ENCODE assay signal across 8 cellular contexts in the genomic region with DNA sequence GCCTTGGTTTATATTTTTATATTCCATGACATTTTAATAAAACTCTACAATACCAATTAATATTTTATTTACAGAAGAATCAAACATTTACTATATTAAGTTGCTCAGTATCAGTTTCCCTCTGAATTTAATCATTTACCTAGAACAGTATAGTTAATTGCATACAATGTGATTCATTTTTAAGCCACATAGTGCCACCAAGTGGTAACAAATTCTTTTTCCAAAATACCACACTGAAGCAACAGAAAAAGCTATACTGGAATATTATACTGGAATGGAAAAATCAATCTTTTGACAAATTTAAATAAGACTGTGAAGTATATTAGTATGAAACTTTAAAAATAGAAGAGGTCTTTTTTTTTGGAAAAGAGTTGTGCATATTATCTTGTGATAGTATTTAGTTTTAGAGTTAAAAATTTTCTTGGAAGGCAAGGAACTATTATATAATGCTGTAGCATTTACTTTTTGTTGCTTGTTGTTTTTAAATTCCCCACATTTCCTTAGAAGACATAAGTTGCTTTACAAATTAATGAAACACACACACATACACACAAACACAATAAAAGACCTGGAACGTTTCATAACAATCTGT. TPM values are rescaled to one million over a fixed set of nuclear protein-coding genes. Genes with fewer than 3 reads are reported as not detected.
DNase-seq lines count a peak whose midpoint lies in the region; ATAC-seq, FAIRE-seq and TF ChIP-seq lines count a peak whose summit lies in the region.

No MANE protein-coding gene starts in this region.

- no peak overlapping the region for H3K18ac ChIP-seq in mesenchymal stem cell (ENCODE audit: low read depth in 1 of 2, low read length in 2 of 2)

- no peaks in the 10 kb centered on the region for H3K27me3 Mint-ChIP-seq in astrocyte (ENCODE audit: low read depth, unreplicated experiment)
- H3K27me3 Mint-ChIP-seq in activated CD4-positive, alpha-beta T cell treated with anti-CD3 and anti-CD28 coated beads, Interleukin-2, amount 10 ng/mL, durations not matched to agents 7 days and 5 days, result no peaks in the 10 kb centered on the region

- CTCF ChIA-PET in activated CD4-positive, alpha-beta T cell treated with anti-CD3 and anti-CD28 coated beads, Interleukin-2, amount 10 ng/mL, durations not matched to agents 7 days and 5 days (lab: Charles Lee), result no interaction called here

- H2AK5ac ChIP-seq in mesenchymal stem cell (ENCODE audit: low read length, severe bottlenecking), result no peak overlapping the region

- H3K36me3 Mint-ChIP-seq in astrocyte (ENCODE audit: low read depth, unreplicated experiment), result peaks cover 4% of the 10 kb centered on the region
- H3K36me3 Mint-ChIP-seq in activated CD4-positive, alpha-beta T cell treated with anti-CD3 and anti-CD28 coated beads, Interleukin-2, amount 10 ng/mL, durations not matched to agents 7 days and 5 days (ENCODE audit: low read depth), result peaks cover 5% of the 10 kb centered on the region

- no peak overlapping the region for H3K4me3 Mint-ChIP-seq in astrocyte (ENCODE audit: unreplicated experiment)
- no peak overlapping the region for H3K4me3 Mint-ChIP-seq in activated CD4-positive, alpha-beta T cell treated with anti-CD3 and anti-CD28 coated beads, Interleukin-2, amount 10 ng/mL, durations not matched to agents 7 days and 5 days

- H4K91ac ChIP-seq in mesenchymal stem cell (ENCODE audit: low read length), result no peak overlapping the region

- H3K9ac ChIP-seq in astrocyte (ENCODE audit: low read length) (no peak overlapping the region), mesenchymal stem cell (ENCODE audit: low read length) (no peak overlapping the region)

- no peak overlapping the region for H2BK12ac ChIP-seq in mesenchymal stem cell (ENCODE audit: low read length in 2 of 2)

- peaks cover 64% of the 10 kb centered on the region for H4K20me1 ChIP-seq in astrocyte (ENCODE audit: insufficient read depth, low read length)

- no peak overlapping the region for H2BK15ac ChIP-seq in mesenchymal stem cell (ENCODE audit: low read depth, poor library complexity, severe bottlenecking)

- H2BK5ac ChIP-seq in mesenchymal stem cell (ENCODE audit: low read depth, low read length, poor library complexity, severe bottlenecking), result no peak overlapping the region

- WGBS in mesenchymal stem cell, result no CpG with 5 or more reads among the region's 1 CpG
- 52 to 64% methylated on average over 1 of the region's 1 CpG for WGBS in aorta, 2 donors

- ATAC-seq in aorta (ENCODE audit: low FRiP score), result no peak

- no peak overlapping the region for H3K4ac ChIP-seq in mesenchymal stem cell (ENCODE audit: low read depth in 1 of 2, low read length in 2 of 2)

- H3K27me3 ChIP-seq in astrocyte (ENCODE audit: insufficient read depth, low read length) (no peaks in the 10 kb centered on the region), mesenchymal stem cell (ENCODE audit: control insufficient read depth in 1 of 2, insufficient read depth in 1 of 2, low read length in 2 of 2) (no peaks in the 10 kb centered on the region), aorta (ENCODE audit: control insufficient read depth in 1 of 2, insufficient read depth in 2 of 2, low read length in 1 of 2) (no peaks in the 10 kb centered on the region)

- H3K79me2 ChIP-seq in astrocyte (ENCODE audit: insufficient read depth, low read length), result peaks cover 75% of the 10 kb centered on the region

- DNase-seq in ELR (ENCODE audit: low read depth), result peak; percentile 38
- peak; percentile 25 to 39 for DNase-seq in Kasumi-1 (lab: John Stamatoyannopoulos, UW)
- peak; percentile 5 for DNase-seq in astrocyte (ENCODE audit: low read depth)
- DNase-seq in mesenchymal stem cell, result peak; percentile 32
- DNase-seq in activated CD4-positive, alpha-beta T cell treated with anti-CD3 and anti-CD28 coated beads, Interleukin-2, amount 10 ng/mL, durations not matched to agents 7 days and 5 days, result no peak
- no peak for DNase-seq in aorta
- DNase-seq in SIG-M5 treated with dmso at 0.1 percent for 504 hours (lab: John Stamatoyannopoulos, UW; ENCODE audit: unreplicated experiment), result no peak
- no peak for DNase-seq in T-helper 9 cell

- H3K14ac ChIP-seq in mesenchymal stem cell (ENCODE audit: low read length in 2 of 2), result no peak overlapping the region

- intact Hi-C loops in aorta (cut with DNase I), result loop anchor here in 1 of 2 donors (5.0 kb wide), 1 partner anchor 852 kb away; no protein-coding TSS in a partner anchor

- H3K79me1 ChIP-seq in mesenchymal stem cell (replicated peaks; ENCODE audit: low read length, poor library complexity, severe bottlenecking), result peaks cover 7% of the 10 kb centered on the region

- peak; percentile 21 for TF ChIP-seq CTCF in astrocyte (IDR thresholded peaks at IDR 0.05; ENCODE audit: insufficient read depth, low read depth, low read length)

- peaks cover 14% of the 10 kb centered on the region for H3K4me1 Mint-ChIP-seq in astrocyte (ENCODE audit: low read depth, unreplicated experiment)
- H3K4me1 Mint-ChIP-seq in activated CD4-positive, alpha-beta T cell treated with anti-CD3 and anti-CD28 coated beads, Interleukin-2, amount 10 ng/mL, durations not matched to agents 7 days and 5 days, result peaks cover 12% of the 10 kb centered on the region

- H3K9me3 Mint-ChIP-seq in astrocyte (ENCODE audit: unreplicated experiment), result no peaks in the 10 kb centered on the region
- no peaks in the 10 kb centered on the region for H3K9me3 Mint-ChIP-seq in activated CD4-positive, alpha-beta T cell treated with anti-CD3 and anti-CD28 coated beads, Interleukin-2, amount 10 ng/mL, durations not matched to agents 7 days and 5 days

- H3K27ac ChIP-seq in astrocyte (ENCODE audit: low read depth, low read length), result no peak overlapping the region
- no peak overlapping the region for H3K27ac ChIP-seq in mesenchymal stem cell (ENCODE audit: low read length, poor library complexity, severe bottlenecking)
- no peak overlapping the region for H3K27ac ChIP-seq in aorta (ENCODE audit: low read depth in 1 of 2, low read length in 2 of 2)

- H3K27ac Mint-ChIP-seq in astrocyte (ENCODE audit: unreplicated experiment), result no peak overlapping the region
- H3K27ac Mint-ChIP-seq in activated CD4-positive, alpha-beta T cell treated with anti-CD3 and anti-CD28 coated beads, Interleukin-2, amount 10 ng/mL, durations not matched to agents 7 days and 5 days, result no peak overlapping the region

- no peak overlapping the region for H3K23ac ChIP-seq in mesenchymal stem cell (ENCODE audit: low read length in 2 of 2)

- H3K4me2 ChIP-seq in astrocyte (ENCODE audit: low read length) (no peak overlapping the region), mesenchymal stem cell (ENCODE audit: low read length, poor library complexity, severe bottlenecking) (no peak overlapping the region)

- FAIRE-seq in astrocyte (lab: Jason Lieb, UNC), result no peak

- H2BK120ac ChIP-seq in mesenchymal stem cell (ENCODE audit: low read depth, low read length), result no peak overlapping the region

- H3K36me3 ChIP-seq in astrocyte (ENCODE audit: insufficient read depth, low read length) (no peaks in the 10 kb centered on the region), mesenchymal stem cell (ENCODE audit: control insufficient read depth in 1 of 2, insufficient read depth in 2 of 2, low read depth in 1 of 2, low read length in 2 of 2) (peaks cover 0 to 6% of the 10 kb centered on the region in 2 experiments), aorta (ENCODE audit: control insufficient read depth in 1 of 2, insufficient read depth in 2 of 2, low read length in 1 of 2) (no peaks in the 10 kb centered on the region)

- H2AFZ ChIP-seq in astrocyte (ENCODE audit: low read depth, low read length) (no peak overlapping the region), mesenchymal stem cell (ENCODE audit: low read depth, low read length) (no peak overlapping the region)

- no peak overlapping the region for H4K8ac ChIP-seq in mesenchymal stem cell (ENCODE audit: low read length)

- POLR2A ChIA-PET in activated CD4-positive, alpha-beta T cell treated with anti-CD3 and anti-CD28 coated beads, Interleukin-2, amount 10 ng/mL, durations not matched to agents 7 days and 5 days (lab: Charles Lee), result no interaction called here

- H3K4me1 ChIP-seq in astrocyte (ENCODE audit: insufficient read depth, low read length) (peaks cover 2% of the 10 kb centered on the region), mesenchymal stem cell (ENCODE audit: control insufficient read depth, insufficient read depth, low read depth, low read length) (no peaks in the 10 kb centered on the region), aorta (ENCODE audit: control insufficient read depth in 1 of 2, insufficient read depth in 2 of 2, low read length in 2 of 2) (peaks cover 0 to 2% of the 10 kb centered on the region in 2 donors)

- no peak overlapping the region for H3K4me3 ChIP-seq in astrocyte (ENCODE audit: insufficient read depth, low read depth, low read length)
- no peak overlapping the region for H3K4me3 ChIP-seq in mesenchymal stem cell (ENCODE audit: insufficient read depth in 1 of 2, low read depth in 1 of 2, low read length in 2 of 2)
- no peak overlapping the region for H3K4me3 ChIP-seq in aorta (ENCODE audit: low read length in 2 of 2)

- H3K9me3 ChIP-seq in astrocyte (ENCODE audit: insufficient read depth, low read depth, low read length) (no peaks in the 10 kb centered on the region), mesenchymal stem cell (ENCODE audit: control insufficient read depth, low read length) (no peaks in the 10 kb centered on the region), aorta (ENCODE audit: control insufficient read depth, low read length) (no peaks in the 10 kb centered on the region)

RNA-seq across cellular contexts. Expression of gene ZNF644, which starts 57.3 kb away (rescaled TPM):
- total RNA-seq in astrocyte (65.5 and 76.5 TPM in 2 replicates), aorta (10 to 100 TPM; 63.2 to 82.3 TPM)
- 22.6 TPM for polyA plus RNA-seq in mesenchymal stem cell (2013, experiment 1 of 2)
- 22.1 TPM for polyA plus RNA-seq in mesenchymal stem cell (2013, experiment 2 of 2)
- total RNA-seq in activated CD4-positive, alpha-beta T cell treated with anti-CD3 and anti-CD28 coated beads, Interleukin-2, amount 10 ng/mL, durations not matched to agents 7 days and 5 days, result 10 to 100 TPM; 51.6 to 53.9 TPM
- polyA plus RNA-seq in aorta, result 10 to 100 TPM; 12.0 to 16.7 TPM

Comparison
In these comparisons a context has a peak if more than half of its experiments do, and no peak if none do; other contexts are left out.
1. DNase-seq: peak in ELR (single experiment), Kasumi-1 (2 of 2), astrocyte (single experiment) and mesenchymal stem cell (single experiment); none in activated CD4-positive, alpha-beta T cell treated with anti-CD3 and anti-CD28 coated beads, Interleukin-2, amount 10 ng/mL, durations not matched to agents 7 days and 5 days (single experiment), aorta (0 of 2), SIG-M5 treated with dmso at 0.1 percent for 504 hours (single experiment) and T-helper 9 cell (single experiment).